ENCODE assay signal across 1 cellular context in the genomic region with DNA sequence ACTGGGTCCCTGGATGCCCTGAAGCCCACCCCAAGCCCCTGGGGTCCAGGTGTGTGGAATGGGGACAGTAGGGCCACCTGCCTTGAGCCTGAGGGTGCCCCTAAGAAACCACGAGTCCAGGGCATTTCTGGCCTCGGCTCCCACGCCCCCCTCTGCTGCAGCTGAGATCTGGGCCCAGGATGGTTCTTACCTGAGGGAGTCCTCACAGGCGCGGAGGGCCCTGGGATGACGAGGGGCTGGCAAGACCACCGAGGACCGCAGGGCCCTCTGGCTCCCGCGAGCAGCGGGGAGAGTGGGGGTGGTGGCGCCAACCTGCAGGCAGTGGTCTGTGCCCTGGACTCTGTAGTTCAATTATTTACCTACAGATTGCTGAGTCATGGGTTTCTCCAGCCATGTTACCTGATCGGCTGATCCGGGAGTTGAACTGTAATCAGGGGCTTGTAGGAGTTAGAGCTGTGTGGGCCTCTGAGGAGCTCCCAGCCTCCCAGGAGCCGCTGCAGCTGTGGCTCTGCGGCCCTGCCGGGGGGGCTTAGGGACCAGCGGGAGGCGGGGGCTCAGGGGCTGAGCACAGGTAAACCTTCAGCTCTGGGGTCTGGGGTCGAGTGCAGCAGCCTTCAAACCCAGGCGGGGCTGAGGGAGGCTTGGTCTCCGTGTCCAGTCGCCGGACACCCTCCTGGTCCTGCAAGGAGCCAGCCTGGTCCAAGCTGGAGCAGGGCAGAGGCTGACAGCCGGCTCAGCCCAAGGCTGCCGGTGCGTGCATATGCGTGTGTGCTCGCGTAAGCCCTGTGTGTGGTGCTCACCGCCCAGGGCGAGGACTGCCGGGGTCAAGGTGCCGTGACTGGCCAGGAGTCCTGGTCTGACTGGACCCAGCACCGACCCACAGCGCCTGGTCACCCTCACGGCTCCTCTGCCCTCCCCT.
TF ChIP-seq lines count a peak whose summit lies in the region.

A gene with protein sequence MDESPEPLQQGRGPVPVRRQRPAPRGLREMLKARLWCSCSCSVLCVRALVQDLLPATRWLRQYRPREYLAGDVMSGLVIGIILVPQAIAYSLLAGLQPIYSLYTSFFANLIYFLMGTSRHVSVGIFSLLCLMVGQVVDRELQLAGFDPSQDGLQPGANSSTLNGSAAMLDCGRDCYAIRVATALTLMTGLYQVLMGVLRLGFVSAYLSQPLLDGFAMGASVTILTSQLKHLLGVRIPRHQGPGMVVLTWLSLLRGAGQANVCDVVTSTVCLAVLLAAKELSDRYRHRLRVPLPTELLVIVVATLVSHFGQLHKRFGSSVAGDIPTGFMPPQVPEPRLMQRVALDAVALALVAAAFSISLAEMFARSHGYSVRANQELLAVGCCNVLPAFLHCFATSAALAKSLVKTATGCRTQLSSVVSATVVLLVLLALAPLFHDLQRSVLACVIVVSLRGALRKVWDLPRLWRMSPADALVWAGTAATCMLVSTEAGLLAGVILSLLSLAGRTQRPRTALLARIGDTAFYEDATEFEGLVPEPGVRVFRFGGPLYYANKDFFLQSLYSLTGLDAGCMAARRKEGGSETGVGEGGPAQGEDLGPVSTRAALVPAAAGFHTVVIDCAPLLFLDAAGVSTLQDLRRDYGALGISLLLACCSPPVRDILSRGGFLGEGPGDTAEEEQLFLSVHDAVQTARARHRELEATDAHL (minus strand): TSS at position 294 of the 919 bp plus-strand sequence. CDS start 1,701 bp downstream, outside the sequence.

TF ChIP-seq in H1, 55 proteins besides CTCF, POLR2A, EP300 and RAD21:
- TF ChIP-seq MAFK (IDR thresholded peaks at IDR 0.05; ENCODE audit: low read depth, low read length) (peak; percentile 72), CHD1 (IDR thresholded peaks at IDR 0.05; ENCODE audit: low read depth, low read length) (no peak), BACH1 (IDR thresholded peaks at IDR 0.05; ENCODE audit: low read length) (peak; percentile 62; the same call in 1 of the 2 replicates), CEBPB (IDR thresholded peaks at IDR 0.05; ENCODE audit: low read depth, low read length) (no peak)
- TF ChIP-seq, protein P1, sequence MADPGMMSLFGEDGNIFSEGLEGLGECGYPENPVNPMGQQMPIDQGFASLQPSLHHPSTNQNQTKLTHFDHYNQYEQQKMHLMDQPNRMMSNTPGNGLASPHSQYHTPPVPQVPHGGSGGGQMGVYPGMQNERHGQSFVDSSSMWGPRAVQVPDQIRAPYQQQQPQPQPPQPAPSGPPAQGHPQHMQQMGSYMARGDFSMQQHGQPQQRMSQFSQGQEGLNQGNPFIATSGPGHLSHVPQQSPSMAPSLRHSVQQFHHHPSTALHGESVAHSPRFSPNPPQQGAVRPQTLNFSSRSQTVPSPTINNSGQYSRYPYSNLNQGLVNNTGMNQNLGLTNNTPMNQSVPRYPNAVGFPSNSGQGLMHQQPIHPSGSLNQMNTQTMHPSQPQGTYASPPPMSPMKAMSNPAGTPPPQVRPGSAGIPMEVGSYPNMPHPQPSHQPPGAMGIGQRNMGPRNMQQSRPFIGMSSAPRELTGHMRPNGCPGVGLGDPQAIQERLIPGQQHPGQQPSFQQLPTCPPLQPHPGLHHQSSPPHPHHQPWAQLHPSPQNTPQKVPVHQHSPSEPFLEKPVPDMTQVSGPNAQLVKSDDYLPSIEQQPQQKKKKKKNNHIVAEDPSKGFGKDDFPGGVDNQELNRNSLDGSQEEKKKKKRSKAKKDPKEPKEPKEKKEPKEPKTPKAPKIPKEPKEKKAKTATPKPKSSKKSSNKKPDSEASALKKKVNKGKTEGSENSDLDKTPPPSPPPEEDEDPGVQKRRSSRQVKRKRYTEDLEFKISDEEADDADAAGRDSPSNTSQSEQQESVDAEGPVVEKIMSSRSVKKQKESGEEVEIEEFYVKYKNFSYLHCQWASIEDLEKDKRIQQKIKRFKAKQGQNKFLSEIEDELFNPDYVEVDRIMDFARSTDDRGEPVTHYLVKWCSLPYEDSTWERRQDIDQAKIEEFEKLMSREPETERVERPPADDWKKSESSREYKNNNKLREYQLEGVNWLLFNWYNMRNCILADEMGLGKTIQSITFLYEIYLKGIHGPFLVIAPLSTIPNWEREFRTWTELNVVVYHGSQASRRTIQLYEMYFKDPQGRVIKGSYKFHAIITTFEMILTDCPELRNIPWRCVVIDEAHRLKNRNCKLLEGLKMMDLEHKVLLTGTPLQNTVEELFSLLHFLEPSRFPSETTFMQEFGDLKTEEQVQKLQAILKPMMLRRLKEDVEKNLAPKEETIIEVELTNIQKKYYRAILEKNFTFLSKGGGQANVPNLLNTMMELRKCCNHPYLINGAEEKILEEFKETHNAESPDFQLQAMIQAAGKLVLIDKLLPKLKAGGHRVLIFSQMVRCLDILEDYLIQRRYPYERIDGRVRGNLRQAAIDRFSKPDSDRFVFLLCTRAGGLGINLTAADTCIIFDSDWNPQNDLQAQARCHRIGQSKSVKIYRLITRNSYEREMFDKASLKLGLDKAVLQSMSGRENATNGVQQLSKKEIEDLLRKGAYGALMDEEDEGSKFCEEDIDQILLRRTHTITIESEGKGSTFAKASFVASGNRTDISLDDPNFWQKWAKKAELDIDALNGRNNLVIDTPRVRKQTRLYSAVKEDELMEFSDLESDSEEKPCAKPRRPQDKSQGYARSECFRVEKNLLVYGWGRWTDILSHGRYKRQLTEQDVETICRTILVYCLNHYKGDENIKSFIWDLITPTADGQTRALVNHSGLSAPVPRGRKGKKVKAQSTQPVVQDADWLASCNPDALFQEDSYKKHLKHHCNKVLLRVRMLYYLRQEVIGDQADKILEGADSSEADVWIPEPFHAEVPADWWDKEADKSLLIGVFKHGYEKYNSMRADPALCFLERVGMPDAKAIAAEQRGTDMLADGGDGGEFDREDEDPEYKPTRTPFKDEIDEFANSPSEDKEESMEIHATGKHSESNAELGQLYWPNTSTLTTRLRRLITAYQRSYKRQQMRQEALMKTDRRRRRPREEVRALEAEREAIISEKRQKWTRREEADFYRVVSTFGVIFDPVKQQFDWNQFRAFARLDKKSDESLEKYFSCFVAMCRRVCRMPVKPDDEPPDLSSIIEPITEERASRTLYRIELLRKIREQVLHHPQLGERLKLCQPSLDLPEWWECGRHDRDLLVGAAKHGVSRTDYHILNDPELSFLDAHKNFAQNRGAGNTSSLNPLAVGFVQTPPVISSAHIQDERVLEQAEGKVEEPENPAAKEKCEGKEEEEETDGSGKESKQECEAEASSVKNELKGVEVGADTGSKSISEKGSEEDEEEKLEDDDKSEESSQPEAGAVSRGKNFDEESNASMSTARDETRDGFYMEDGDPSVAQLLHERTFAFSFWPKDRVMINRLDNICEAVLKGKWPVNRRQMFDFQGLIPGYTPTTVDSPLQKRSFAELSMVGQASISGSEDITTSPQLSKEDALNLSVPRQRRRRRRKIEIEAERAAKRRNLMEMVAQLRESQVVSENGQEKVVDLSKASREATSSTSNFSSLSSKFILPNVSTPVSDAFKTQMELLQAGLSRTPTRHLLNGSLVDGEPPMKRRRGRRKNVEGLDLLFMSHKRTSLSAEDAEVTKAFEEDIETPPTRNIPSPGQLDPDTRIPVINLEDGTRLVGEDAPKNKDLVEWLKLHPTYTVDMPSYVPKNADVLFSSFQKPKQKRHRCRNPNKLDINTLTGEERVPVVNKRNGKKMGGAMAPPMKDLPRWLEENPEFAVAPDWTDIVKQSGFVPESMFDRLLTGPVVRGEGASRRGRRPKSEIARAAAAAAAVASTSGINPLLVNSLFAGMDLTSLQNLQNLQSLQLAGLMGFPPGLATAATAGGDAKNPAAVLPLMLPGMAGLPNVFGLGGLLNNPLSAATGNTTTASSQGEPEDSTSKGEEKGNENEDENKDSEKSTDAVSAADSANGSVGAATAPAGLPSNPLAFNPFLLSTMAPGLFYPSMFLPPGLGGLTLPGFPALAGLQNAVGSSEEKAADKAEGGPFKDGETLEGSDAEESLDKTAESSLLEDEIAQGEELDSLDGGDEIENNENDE (IDR thresholded peaks at IDR 0.05; ENCODE audit: insufficient replicate concordance, low read length) = no peak
